ENCODE assay signal across 8 cellular contexts in genomic region chr10:122462533-122463465, GRCh38. TPM values are rescaled to one million over a fixed set of nuclear protein-coding genes. Genes with fewer than 3 reads are reported as not detected.
DNase-seq lines count a peak whose midpoint lies in the region; ATAC-seq and TF ChIP-seq lines count a peak whose summit lies in the region.

No MANE protein-coding gene starts in this region.

- H3K4me3 ChIP-seq in astrocyte of the spinal cord (ENCODE audit: low read depth, low read length) (peak overlapping the region; percentile 71), iPS-18c (ENCODE audit: insufficient read depth, low read depth, low read length) (peak overlapping the region; percentile 64), skeletal muscle satellite cell (ENCODE audit: low read length) (peak overlapping the region; percentile 80)

- no peaks in the 10 kb centered on the region for H3K27me3 ChIP-seq in skeletal muscle satellite cell (ENCODE audit: control insufficient read depth, insufficient read depth, low read length)

- peaks cover 36% of the 10 kb centered on the region for H3K36me3 ChIP-seq in skeletal muscle satellite cell (ENCODE audit: insufficient read depth, low read length)

- TF ChIP-seq CTCF in astrocyte of the spinal cord (IDR thresholded peaks at IDR 0.05; ENCODE audit: low read depth, low read length) = no peak

- ATAC-seq in HG03432 (IDR thresholded peaks at IDR 0.05; ENCODE audit: unreplicated experiment) = no peak

- peak overlapping the region; percentile 85 for H3K9ac ChIP-seq in skeletal muscle satellite cell (ENCODE audit: low read depth, low read length)

- H3K4me2 ChIP-seq in skeletal muscle satellite cell (ENCODE audit: low read length) = peak overlapping the region; percentile 97

- peaks cover 41% of the 10 kb centered on the region for H3K4me1 ChIP-seq in skeletal muscle satellite cell (ENCODE audit: control insufficient read depth, insufficient read depth, low read length)

- H3K9me3 ChIP-seq in iPS-18c (ENCODE audit: control insufficient read depth, insufficient read depth, low read length) = peaks cover 2% of the 10 kb centered on the region
- no peaks in the 10 kb centered on the region for H3K9me3 ChIP-seq in skeletal muscle satellite cell (replicated peaks; ENCODE audit: low read length)

- in situ Hi-C loops in astrocyte of the spinal cord (cut with HindIII; ENCODE audit: low sequenced_read_pairs) = no loop called here

- DNase-seq in DMS 273 (lab: John Stamatoyannopoulos, UW; ENCODE audit: unreplicated experiment) (peak; percentile 65), DMS 273 treated with DMSO at 0.1 percent for 48 hours (lab: John Stamatoyannopoulos, UW) (no peak), astrocyte of the spinal cord (ENCODE audit: low read depth, low spot score) (peak; percentile 55), NCI-H446 treated with DMSO at 0.1 percent for 48 hours (lab: John Stamatoyannopoulos, UW) (no peak), cerebellum (ENCODE audit: low spot score) (no peak)

RNA-seq across cellular contexts. Expression of gene HTRA1, which starts 1.4 kb away (rescaled TPM):
- 186 and 200 TPM in 2 replicates for total RNA-seq in skeletal muscle satellite cell (2012; rRNA removed)
- total RNA-seq in cerebellum = 18.8 TPM

RNA-seq across cellular contexts. Expression of gene ARMS2, which starts 8.3 kb away (rescaled TPM):
- total RNA-seq in skeletal muscle satellite cell (2012; rRNA removed) = not detected in 2 replicates
- total RNA-seq in cerebellum = not detected

Comparison
In these comparisons a context has a peak if more than half of its experiments do, and no peak if none do; other contexts are left out.
1. DNase-seq: peak in DMS 273 (single experiment) and astrocyte of the spinal cord (single experiment); none in DMS 273 treated with DMSO at 0.1 percent for 48 hours (single experiment), NCI-H446 treated with DMSO at 0.1 percent for 48 hours (single experiment) and cerebellum (single experiment).
2. Peak in every context shown above with its lines, with median percentiles within 50 percentile points of each other: H3K4me3 ChIP-seq.